ENCODE assay signal across 13 cellular contexts in genomic region chr6:129667621-129668020, GRCh38. TPM values are rescaled to one million over a fixed set of nuclear protein-coding genes. Genes with fewer than 3 reads are reported as not detected.
DNase-seq lines count a peak whose midpoint lies in the region; TF ChIP-seq lines count a peak whose summit lies in the region.
"Had no signal": no experiment of that assay in that cellular context is flagged by ENCODE, and none has a peak within 500 bp of the region (broad histone marks: within the 10 kb centered on the region; RNA-seq: fewer than 3 reads in every experiment).

No MANE protein-coding gene starts in this region.

- DNase-seq in HAP-1 (ENCODE audit: low spot score in 2 of 2) (peak; percentile 69 to 76), RPMI7951 (ENCODE audit: low read depth) (peak; percentile 82), endothelial cell (ENCODE audit: low spot score) (no peak), NCI-H2081 treated with DMSO at 0.1 percent for 48 hours (lab: John Stamatoyannopoulos, UW) (no peak), cerebellum (ENCODE audit: low spot score) (no peak)
- DNase-seq in activated T-cell treated with anti-CD3 and anti-CD28 coated beads, Interleukin-2, amount 50 U/mL, for 48 hours, result no peak
- DNase-seq: activated CD8-positive, alpha-beta memory T cell treated with anti-CD3 and anti-CD28 coated beads, Interleukin-2, amount 10 ng/mL, durations not matched to agents 7 days and 5 days; CD8-positive, alpha-beta memory T cell; naive thymus-derived CD4-positive, alpha-beta T cell; NCI-H1436 treated with DMSO at 0.1 percent for 48 hours; NCI-H524 treated with DMSO at 0.1 percent for 48 hours had no signal

- TF ChIP-seq CTCF in endothelial cell (IDR thresholded peaks at IDR 0.05; ENCODE audit: unreplicated experiment) (no peak), parathyroid adenoma (IDR thresholded peaks at IDR 0.05) (no peak)

- peaks cover 40% of the 10 kb centered on the region for H3K79me2 ChIP-seq in parathyroid adenoma

- H3K4me1 ChIP-seq in HAP-1, result peaks cover 23% of the 10 kb centered on the region
- peaks cover 55% of the 10 kb centered on the region for H3K4me1 ChIP-seq in parathyroid adenoma

- H3K27ac Mint-ChIP-seq in endothelial cell (ENCODE audit: unreplicated experiment), result peak overlapping the region; percentile 68
- H3K27ac Mint-ChIP-seq: activated CD8-positive, alpha-beta memory T cell treated with anti-CD3 and anti-CD28 coated beads, Interleukin-2, amount 10 ng/mL, durations not matched to agents 7 days and 5 days; activated naive CD8-positive, alpha-beta T cell; CD8-positive, alpha-beta memory T cell had no signal

- in situ Hi-C loops in HAP-1 (cut with MboI; ENCODE audit: low sequenced_read_pairs), result no loop called here

- H3K9me3 Mint-ChIP-seq in endothelial cell (ENCODE audit: unreplicated experiment), result no peaks in the 10 kb centered on the region
- H3K9me3 Mint-ChIP-seq: CD8-positive, alpha-beta memory T cell; naive thymus-derived CD4-positive, alpha-beta T cell had no signal

- H2AFZ ChIP-seq in parathyroid adenoma, result no peak overlapping the region

- peak overlapping the region; percentile 73 for H3K27ac ChIP-seq in parathyroid adenoma

- H3K27me3 ChIP-seq in HAP-1 (ENCODE audit: low read depth) (no peaks in the 10 kb centered on the region), parathyroid adenoma (ENCODE audit: control insufficient read depth, insufficient read depth, low read length) (no peaks in the 10 kb centered on the region)

- peaks cover 19% of the 10 kb centered on the region for H3K36me3 Mint-ChIP-seq in endothelial cell (ENCODE audit: low read depth, unreplicated experiment)
- H3K36me3 Mint-ChIP-seq: activated naive CD8-positive, alpha-beta T cell had no signal

- no peak overlapping the region for H3K4me3 ChIP-seq in HAP-1
- H3K4me3 ChIP-seq in parathyroid adenoma (ENCODE audit: low read depth, low read length), result no peak overlapping the region

- H3K9ac ChIP-seq in parathyroid adenoma, result no peak overlapping the region

- H3K36me3 ChIP-seq in HAP-1 (replicated peaks) (no peaks in the 10 kb centered on the region), parathyroid adenoma (ENCODE audit: control insufficient read depth, insufficient read depth, low read length) (no peaks in the 10 kb centered on the region)

- H3K9me3 ChIP-seq in HAP-1 (no peaks in the 10 kb centered on the region), parathyroid adenoma (ENCODE audit: control insufficient read depth, low read length) (no peaks in the 10 kb centered on the region)

- peaks cover 8% of the 10 kb centered on the region for H3K27me3 Mint-ChIP-seq in endothelial cell (ENCODE audit: unreplicated experiment)
- H3K27me3 Mint-ChIP-seq: activated CD8-positive, alpha-beta memory T cell treated with anti-CD3 and anti-CD28 coated beads, Interleukin-2, amount 10 ng/mL, durations not matched to agents 7 days and 5 days; activated naive CD8-positive, alpha-beta T cell; naive thymus-derived CD4-positive, alpha-beta T cell had no signal

- H3K4me2 ChIP-seq in parathyroid adenoma (ENCODE audit: low read length), result peak overlapping the region; percentile 43

- peaks cover 74% of the 10 kb centered on the region for H3K4me1 Mint-ChIP-seq in endothelial cell (ENCODE audit: unreplicated experiment)

- peak overlapping the region; percentile 1 for H3K4me3 Mint-ChIP-seq in endothelial cell (ENCODE audit: unreplicated experiment)
- H3K4me3 Mint-ChIP-seq: activated CD8-positive, alpha-beta memory T cell treated with anti-CD3 and anti-CD28 coated beads, Interleukin-2, amount 10 ng/mL, durations not matched to agents 7 days and 5 days; activated naive CD8-positive, alpha-beta T cell; CD8-positive, alpha-beta memory T cell; naive thymus-derived CD4-positive, alpha-beta T cell had no signal

RNA-seq across cellular contexts. Expression of gene ARHGAP18, which starts 42.4 kb away (rescaled TPM):
- 37.1 and 47.5 TPM in 2 replicates for total RNA-seq in RPMI7951 (2014; rRNA removed; shearing (Covaris generic))
- total RNA-seq in endothelial cell (ENCODE audit: unreplicated experiment) (102 TPM), cerebellum (5.6 TPM)

Comparison
In these comparisons a context has a peak if more than half of its experiments do, and no peak if none do; other contexts are left out.
1. DNase-seq: peak in HAP-1 (2 of 2) and RPMI7951 (single experiment); none in endothelial cell (single experiment), NCI-H2081 treated with DMSO at 0.1 percent for 48 hours (single experiment), activated T-cell treated with anti-CD3 and anti-CD28 coated beads, Interleukin-2, amount 50 U/mL, for 48 hours (0 of 2) and cerebellum (single experiment).